1 cellular context compared by ENCODE assay signal in the genomic region with DNA sequence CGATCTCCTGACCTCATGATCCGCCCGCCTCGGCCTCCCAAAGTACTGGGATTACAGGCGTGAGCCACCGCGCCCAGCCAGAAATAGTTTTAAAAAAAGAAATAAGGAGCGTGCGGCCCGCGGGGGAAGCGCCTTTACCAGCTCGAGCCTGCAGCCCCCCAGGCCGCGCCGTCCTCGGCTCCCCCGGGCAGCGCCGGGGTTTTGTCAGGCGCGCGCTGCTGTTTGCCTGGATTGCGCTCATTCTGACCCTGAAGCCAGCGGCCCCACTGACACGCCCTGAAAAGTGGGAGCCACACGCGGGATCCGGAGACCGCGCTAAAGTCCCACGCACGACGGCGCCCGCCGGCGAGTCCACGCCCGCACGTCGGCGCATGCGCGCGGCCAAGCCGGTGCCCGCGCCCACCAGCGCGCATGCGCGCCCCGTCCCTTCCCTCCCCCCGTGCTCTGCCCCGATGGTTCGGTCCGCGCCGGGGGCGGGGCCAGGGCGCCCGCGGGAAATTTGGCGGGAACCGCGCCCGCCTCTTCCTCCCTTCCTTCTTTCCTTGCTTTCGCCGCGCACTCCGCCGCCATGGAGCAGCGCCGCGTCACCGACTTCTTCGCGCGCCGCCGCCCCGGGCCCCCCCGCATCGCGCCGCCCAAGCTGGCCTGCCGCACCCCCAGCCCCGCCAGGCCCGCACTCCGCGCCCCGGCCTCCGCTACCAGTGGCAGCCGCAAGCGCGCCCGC.
TF ChIP-seq lines count a peak whose summit lies in the region.

A gene (plus strand): TSS at position 526 of the 724 bp plus-strand sequence. CDS start 43 bp downstream, at position 569.

TF ChIP-seq in HepG2, 621 proteins besides CTCF, POLR2A, EP300 and RAD21 (continued from another document and continues in another):
- TF ChIP-seq, protein P1, sequence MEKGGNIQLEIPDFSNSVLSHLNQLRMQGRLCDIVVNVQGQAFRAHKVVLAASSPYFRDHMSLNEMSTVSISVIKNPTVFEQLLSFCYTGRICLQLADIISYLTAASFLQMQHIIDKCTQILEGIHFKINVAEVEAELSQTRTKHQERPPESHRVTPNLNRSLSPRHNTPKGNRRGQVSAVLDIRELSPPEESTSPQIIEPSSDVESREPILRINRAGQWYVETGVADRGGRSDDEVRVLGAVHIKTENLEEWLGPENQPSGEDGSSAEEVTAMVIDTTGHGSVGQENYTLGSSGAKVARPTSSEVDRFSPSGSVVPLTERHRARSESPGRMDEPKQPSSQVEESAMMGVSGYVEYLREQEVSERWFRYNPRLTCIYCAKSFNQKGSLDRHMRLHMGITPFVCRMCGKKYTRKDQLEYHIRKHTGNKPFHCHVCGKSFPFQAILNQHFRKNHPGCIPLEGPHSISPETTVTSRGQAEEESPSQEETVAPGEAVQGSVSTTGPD (CRISPR knock-in tag; IDR thresholded peaks at IDR 0.05): no peak
- TF ChIP-seq ISL2 (CRISPR knock-in tag; IDR thresholded peaks at IDR 0.05) (peak; percentile 79), ZBTB1 (CRISPR knock-in tag; IDR thresholded peaks at IDR 0.05; ENCODE audit: borderline replicate concordance) (no peak), SATB2 (CRISPR knock-in tag; IDR thresholded peaks at IDR 0.05) (peak; percentile 75; the same call in 1 of the 2 replicates), ZNF672 (CRISPR knock-in tag; IDR thresholded peaks at IDR 0.05) (no peak), PTBP1 (IDR thresholded peaks at IDR 0.05; ENCODE audit: low read depth, low read length, poor library complexity, severe bottlenecking) (no peak), ZNF567 (CRISPR knock-in tag; IDR thresholded peaks at IDR 0.05; ENCODE audit: borderline replicate concordance) (peak; percentile 43; the same call in 1 of the 2 replicates), SYNCRIP (IDR thresholded peaks at IDR 0.05; ENCODE audit: insufficient read depth, low read depth, low read length) (no peak), KDM2A (CRISPR knock-in tag; IDR thresholded peaks at IDR 0.05; ENCODE audit: borderline replicate concordance, low read depth) (peak; percentile 82; the same call in 1 of the 2 replicates), KAT2B (IDR thresholded peaks at IDR 0.05; ENCODE audit: borderline replicate concordance, low read depth, low read length) (no peak), NPAS2 (CRISPR knock-in tag; IDR thresholded peaks at IDR 0.05; ENCODE audit: borderline replicate concordance) (no peak), ELF1 (CRISPR knock-in tag; IDR thresholded peaks at IDR 0.05) (peak; percentile 29; the same call in 1 of the 2 replicates), ESRRA (CRISPR knock-in tag; IDR thresholded peaks at IDR 0.05; ENCODE audit: low read depth) (0 out of 2 replicates have a peak, but pooled peaks have one; percentile 32), ZMYM4 (CRISPR knock-in tag; IDR thresholded peaks at IDR 0.05) (peak; percentile 27; the same call in 1 of the 2 replicates), ETV5 (CRISPR knock-in tag; IDR thresholded peaks at IDR 0.05; ENCODE audit: borderline replicate concordance) (peak; percentile 65; the same call in 1 of the 2 replicates), CBX1 (IDR thresholded peaks at IDR 0.05; ENCODE audit: low read depth) (no peak), NFKB2 (CRISPR knock-in tag; IDR thresholded peaks at IDR 0.05; ENCODE audit: borderline replicate concordance) (peak; percentile 84; the same call in 1 of the 2 replicates), HNRNPL (IDR thresholded peaks at IDR 0.05; ENCODE audit: low read depth, low read length) (no peak), ZFP36 (IDR thresholded peaks at IDR 0.05; ENCODE audit: borderline replicate concordance, low read depth, low read length, partially characterized antibody) (no peak), ZNF10 (CRISPR knock-in tag; IDR thresholded peaks at IDR 0.05; ENCODE audit: borderline replicate concordance, low read depth) (no peak), REXO4 (CRISPR knock-in tag; IDR thresholded peaks at IDR 0.05; ENCODE audit: borderline replicate concordance) (no peak), NFE2 (CRISPR knock-in tag; IDR thresholded peaks at IDR 0.05) (no peak), ZNF205 (CRISPR knock-in tag; IDR thresholded peaks at IDR 0.05) (no peak; the same call in 1 of the 2 replicates), TCF7L2 (IDR thresholded peaks at IDR 0.05; ENCODE audit: low read depth, low read length) (no peak), ZNF792 (CRISPR knock-in tag; IDR thresholded peaks at IDR 0.05) (no peak), ZNF136 (CRISPR knock-in tag; IDR thresholded peaks at IDR 0.05; ENCODE audit: low read depth) (no peak), FOSL2 (CRISPR knock-in tag; IDR thresholded peaks at IDR 0.05) (no peak), CEBPG (CRISPR knock-in tag; IDR thresholded peaks at IDR 0.05) (no peak; the same call in 1 of the 2 replicates), KDM4B (CRISPR knock-in tag; IDR thresholded peaks at IDR 0.05) (no peak), SAP130 (CRISPR knock-in tag; IDR thresholded peaks at IDR 0.05; ENCODE audit: low read depth) (peak; percentile 96), JDP2 (CRISPR knock-in tag; IDR thresholded peaks at IDR 0.05; ENCODE audit: borderline replicate concordance) (no peak), FOXC1 (CRISPR knock-in tag; IDR thresholded peaks at IDR 0.05; ENCODE audit: borderline replicate concordance) (no peak), ZMAT3 (CRISPR knock-in tag; conservative IDR thresholded peaks at IDR 0.05) (no peak; the same call in 1 of the 2 replicates), ZNF343 (CRISPR knock-in tag; IDR thresholded peaks at IDR 0.05) (peak; percentile 65; the same call in 1 of the 2 replicates), ZNF501 (CRISPR knock-in tag; IDR thresholded peaks at IDR 0.05) (peak; percentile 86), FIP1L1 (IDR thresholded peaks at IDR 0.05; ENCODE audit: borderline replicate concordance, insufficient read depth, low read depth, low read length) (no peak), THYN1 (CRISPR knock-in tag; IDR thresholded peaks at IDR 0.05; ENCODE audit: borderline replicate concordance, low read depth) (no peak), MBD4 (IDR thresholded peaks at IDR 0.05; ENCODE audit: borderline replicate concordance, low read length) (no peak), ZNF556 (CRISPR knock-in tag; IDR thresholded peaks at IDR 0.05; ENCODE audit: borderline replicate concordance) (peak; percentile 84; the same call in 1 of the 2 replicates), ZSCAN21 (CRISPR knock-in tag; IDR thresholded peaks at IDR 0.05; ENCODE audit: borderline replicate concordance) (peak; percentile 70; the same call in 1 of the 2 replicates), ZNF33B (CRISPR knock-in tag; IDR thresholded peaks at IDR 0.05) (no peak), SRY (CRISPR knock-in tag; IDR thresholded peaks at IDR 0.05) (peak; percentile 52; the same call in 1 of the 2 replicates), ZNF605 (CRISPR knock-in tag; IDR thresholded peaks at IDR 0.05) (peak; percentile 49; the same call in 1 of the 2 replicates), HNRNPUL1 (IDR thresholded peaks at IDR 0.05; ENCODE audit: low read depth, low read length) (no peak)
- TF ChIP-seq, protein P2, sequence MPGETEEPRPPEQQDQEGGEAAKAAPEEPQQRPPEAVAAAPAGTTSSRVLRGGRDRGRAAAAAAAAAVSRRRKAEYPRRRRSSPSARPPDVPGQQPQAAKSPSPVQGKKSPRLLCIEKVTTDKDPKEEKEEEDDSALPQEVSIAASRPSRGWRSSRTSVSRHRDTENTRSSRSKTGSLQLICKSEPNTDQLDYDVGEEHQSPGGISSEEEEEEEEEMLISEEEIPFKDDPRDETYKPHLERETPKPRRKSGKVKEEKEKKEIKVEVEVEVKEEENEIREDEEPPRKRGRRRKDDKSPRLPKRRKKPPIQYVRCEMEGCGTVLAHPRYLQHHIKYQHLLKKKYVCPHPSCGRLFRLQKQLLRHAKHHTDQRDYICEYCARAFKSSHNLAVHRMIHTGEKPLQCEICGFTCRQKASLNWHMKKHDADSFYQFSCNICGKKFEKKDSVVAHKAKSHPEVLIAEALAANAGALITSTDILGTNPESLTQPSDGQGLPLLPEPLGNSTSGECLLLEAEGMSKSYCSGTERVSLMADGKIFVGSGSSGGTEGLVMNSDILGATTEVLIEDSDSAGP (CRISPR knock-in tag; IDR thresholded peaks at IDR 0.05; ENCODE audit: borderline replicate concordance): peak; percentile 45
- TF ChIP-seq, protein P3, sequence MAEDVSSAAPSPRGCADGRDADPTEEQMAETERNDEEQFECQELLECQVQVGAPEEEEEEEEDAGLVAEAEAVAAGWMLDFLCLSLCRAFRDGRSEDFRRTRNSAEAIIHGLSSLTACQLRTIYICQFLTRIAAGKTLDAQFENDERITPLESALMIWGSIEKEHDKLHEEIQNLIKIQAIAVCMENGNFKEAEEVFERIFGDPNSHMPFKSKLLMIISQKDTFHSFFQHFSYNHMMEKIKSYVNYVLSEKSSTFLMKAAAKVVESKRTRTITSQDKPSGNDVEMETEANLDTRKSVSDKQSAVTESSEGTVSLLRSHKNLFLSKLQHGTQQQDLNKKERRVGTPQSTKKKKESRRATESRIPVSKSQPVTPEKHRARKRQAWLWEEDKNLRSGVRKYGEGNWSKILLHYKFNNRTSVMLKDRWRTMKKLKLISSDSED (CRISPR knock-in tag; IDR thresholded peaks at IDR 0.05): 0 out of 2 replicates have a peak, but pooled peaks have one; percentile 44
- TF ChIP-seq, protein P4, sequence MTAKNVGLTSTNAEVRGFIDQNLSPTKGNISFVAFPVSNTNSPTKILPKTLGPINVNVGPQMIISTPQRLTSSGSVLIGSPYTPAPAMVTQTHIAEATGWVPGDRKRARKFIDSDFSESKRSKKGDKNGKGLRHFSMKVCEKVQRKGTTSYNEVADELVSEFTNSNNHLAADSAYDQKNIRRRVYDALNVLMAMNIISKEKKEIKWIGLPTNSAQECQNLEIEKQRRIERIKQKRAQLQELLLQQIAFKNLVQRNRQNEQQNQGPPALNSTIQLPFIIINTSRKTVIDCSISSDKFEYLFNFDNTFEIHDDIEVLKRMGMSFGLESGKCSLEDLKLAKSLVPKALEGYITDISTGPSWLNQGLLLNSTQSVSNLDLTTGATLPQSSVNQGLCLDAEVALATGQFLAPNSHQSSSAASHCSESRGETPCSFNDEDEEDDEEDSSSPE (CRISPR knock-in tag; IDR thresholded peaks at IDR 0.05): peak; percentile 99
- TF ChIP-seq, protein P5, sequence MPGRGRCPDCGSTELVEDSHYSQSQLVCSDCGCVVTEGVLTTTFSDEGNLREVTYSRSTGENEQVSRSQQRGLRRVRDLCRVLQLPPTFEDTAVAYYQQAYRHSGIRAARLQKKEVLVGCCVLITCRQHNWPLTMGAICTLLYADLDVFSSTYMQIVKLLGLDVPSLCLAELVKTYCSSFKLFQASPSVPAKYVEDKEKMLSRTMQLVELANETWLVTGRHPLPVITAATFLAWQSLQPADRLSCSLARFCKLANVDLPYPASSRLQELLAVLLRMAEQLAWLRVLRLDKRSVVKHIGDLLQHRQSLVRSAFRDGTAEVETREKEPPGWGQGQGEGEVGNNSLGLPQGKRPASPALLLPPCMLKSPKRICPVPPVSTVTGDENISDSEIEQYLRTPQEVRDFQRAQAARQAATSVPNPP (CRISPR knock-in tag; IDR thresholded peaks at IDR 0.05): no peak
- TF ChIP-seq, protein P6, sequence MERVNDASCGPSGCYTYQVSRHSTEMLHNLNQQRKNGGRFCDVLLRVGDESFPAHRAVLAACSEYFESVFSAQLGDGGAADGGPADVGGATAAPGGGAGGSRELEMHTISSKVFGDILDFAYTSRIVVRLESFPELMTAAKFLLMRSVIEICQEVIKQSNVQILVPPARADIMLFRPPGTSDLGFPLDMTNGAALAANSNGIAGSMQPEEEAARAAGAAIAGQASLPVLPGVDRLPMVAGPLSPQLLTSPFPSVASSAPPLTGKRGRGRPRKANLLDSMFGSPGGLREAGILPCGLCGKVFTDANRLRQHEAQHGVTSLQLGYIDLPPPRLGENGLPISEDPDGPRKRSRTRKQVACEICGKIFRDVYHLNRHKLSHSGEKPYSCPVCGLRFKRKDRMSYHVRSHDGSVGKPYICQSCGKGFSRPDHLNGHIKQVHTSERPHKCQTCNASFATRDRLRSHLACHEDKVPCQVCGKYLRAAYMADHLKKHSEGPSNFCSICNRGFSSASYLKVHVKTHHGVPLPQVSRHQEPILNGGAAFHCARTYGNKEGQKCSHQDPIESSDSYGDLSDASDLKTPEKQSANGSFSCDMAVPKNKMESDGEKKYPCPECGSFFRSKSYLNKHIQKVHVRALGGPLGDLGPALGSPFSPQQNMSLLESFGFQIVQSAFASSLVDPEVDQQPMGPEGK (CRISPR knock-in tag; IDR thresholded peaks at IDR 0.05): peak; percentile 55; the same call in 1 of the 2 replicates
- TF ChIP-seq, protein P7, sequence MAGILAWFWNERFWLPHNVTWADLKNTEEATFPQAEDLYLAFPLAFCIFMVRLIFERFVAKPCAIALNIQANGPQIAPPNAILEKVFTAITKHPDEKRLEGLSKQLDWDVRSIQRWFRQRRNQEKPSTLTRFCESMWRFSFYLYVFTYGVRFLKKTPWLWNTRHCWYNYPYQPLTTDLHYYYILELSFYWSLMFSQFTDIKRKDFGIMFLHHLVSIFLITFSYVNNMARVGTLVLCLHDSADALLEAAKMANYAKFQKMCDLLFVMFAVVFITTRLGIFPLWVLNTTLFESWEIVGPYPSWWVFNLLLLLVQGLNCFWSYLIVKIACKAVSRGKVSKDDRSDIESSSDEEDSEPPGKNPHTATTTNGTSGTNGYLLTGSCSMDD (CRISPR knock-in tag; IDR thresholded peaks at IDR 0.05): no peak
- TF ChIP-seq, protein P8, sequence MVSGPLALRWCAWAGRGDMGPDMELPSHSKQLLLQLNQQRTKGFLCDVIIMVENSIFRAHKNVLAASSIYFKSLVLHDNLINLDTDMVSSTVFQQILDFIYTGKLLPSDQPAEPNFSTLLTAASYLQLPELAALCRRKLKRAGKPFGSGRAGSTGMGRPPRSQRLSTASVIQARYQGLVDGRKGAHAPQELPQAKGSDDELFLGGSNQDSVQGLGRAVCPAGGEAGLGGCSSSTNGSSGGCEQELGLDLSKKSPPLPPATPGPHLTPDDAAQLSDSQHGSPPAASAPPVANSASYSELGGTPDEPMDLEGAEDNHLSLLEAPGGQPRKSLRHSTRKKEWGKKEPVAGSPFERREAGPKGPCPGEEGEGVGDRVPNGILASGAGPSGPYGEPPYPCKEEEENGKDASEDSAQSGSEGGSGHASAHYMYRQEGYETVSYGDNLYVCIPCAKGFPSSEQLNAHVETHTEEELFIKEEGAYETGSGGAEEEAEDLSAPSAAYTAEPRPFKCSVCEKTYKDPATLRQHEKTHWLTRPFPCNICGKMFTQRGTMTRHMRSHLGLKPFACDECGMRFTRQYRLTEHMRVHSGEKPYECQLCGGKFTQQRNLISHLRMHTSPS (CRISPR knock-in tag; IDR thresholded peaks at IDR 0.05; ENCODE audit: low read depth): no peak
- TF ChIP-seq, protein P9, sequence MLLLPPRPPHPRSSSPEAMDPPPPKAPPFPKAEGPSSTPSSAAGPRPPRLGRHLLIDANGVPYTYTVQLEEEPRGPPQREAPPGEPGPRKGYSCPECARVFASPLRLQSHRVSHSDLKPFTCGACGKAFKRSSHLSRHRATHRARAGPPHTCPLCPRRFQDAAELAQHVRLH (CRISPR knock-in tag; IDR thresholded peaks at IDR 0.05; ENCODE audit: borderline replicate concordance, low read depth): 0 out of 2 replicates have a peak, but pooled peaks have one; percentile 52
